ENCODE assay signal across 33 cellular contexts in the genomic region with DNA sequence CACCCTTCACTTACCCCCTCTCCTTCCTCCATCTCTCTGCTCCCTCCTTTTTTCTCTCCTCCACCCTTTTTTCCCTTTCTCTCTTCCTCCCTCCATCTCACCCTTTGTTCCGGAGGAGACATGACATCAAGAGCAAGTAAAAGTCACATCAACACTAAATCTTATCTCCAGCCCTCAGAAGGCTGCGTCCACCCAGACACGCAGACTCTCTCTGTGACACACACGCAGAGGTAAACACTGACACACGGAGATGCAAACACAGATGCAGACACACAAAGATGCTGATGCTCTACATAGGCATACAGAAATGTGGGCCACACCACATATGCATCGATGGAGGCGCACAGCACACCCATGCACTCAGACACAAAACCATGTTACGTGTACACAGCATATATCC. TPM values are rescaled to one million over a fixed set of nuclear protein-coding genes. Genes with fewer than 3 reads are reported as not detected.
"Had no signal": no experiment of that assay in that cellular context is flagged by ENCODE, and none has a peak within 500 bp of the region (broad histone marks: within the 10 kb centered on the region; RNA-seq: fewer than 3 reads in every experiment).

No MANE protein-coding gene starts in this region.

- H3K4me1 ChIP-seq: breast epithelium had no signal

- H3K27ac ChIP-seq: breast epithelium, PC-9, RWPE1, VCaP had no signal

- H3K9me3 ChIP-seq: breast epithelium had no signal

- H3K4me3 Mint-ChIP-seq: activated CD8-positive, alpha-beta T cell treated with anti-CD3 and anti-CD28 coated beads for 36 hours; activated naive CD8-positive, alpha-beta T cell treated with anti-CD3 and anti-CD28 coated beads for 36 hours; activated T-cell treated with anti-CD3 and anti-CD28 coated beads, Interleukin-2, amount 50 U/mL, for 72 hours; activated T-helper 17 cell treated with anti-CD3 and anti-CD28 coated beads, Interleukin-2, amount 50 U/mL, for 72 hours; T-cell had no signal

- H3K36me3 ChIP-seq: breast epithelium had no signal

- H2AFZ ChIP-seq: PC-9 had no signal

- H3K4me2 ChIP-seq: PC-9 had no signal

- DNase-seq: activated CD4-positive, alpha-beta T cell treated with anti-CD3 and anti-CD28 coated beads for 1 hour; activated CD4-positive, alpha-beta T cell treated with anti-CD3 and anti-CD28 coated beads for 48 hours; activated CD4-positive, CD25-positive, alpha-beta regulatory T cell; activated CD8-positive, alpha-beta T cell treated with anti-CD3 and anti-CD28 coated beads for 36 hours; activated effector memory CD4-positive, alpha-beta T cell treated with anti-CD3 and anti-CD28 coated beads, Interleukin-2, amount 50 U/mL, for 16 hours; activated naive CD4-positive, alpha-beta T cell; activated naive CD4-positive, alpha-beta T cell treated with anti-CD3 and anti-CD28 coated beads, Interleukin-2, amount 50 U/mL, for 16 hours; activated naive CD8-positive, alpha-beta T cell treated with anti-CD3 and anti-CD28 coated beads for 36 hours; activated T-cell treated with anti-CD3 and anti-CD28 coated beads, Interleukin-2, amount 50 U/mL, for 1 hour; activated T-cell treated with anti-CD3 and anti-CD28 coated beads, Interleukin-2, amount 50 U/mL, for 72 hours; amniotic stem cell; aorta; Karpas-422; NCI-H1105; NCI-H1417 treated with DMSO at 0.1 percent for 48 hours; NCI-H187 treated with DMSO at 0.1 percent for 48 hours; NCI-H2171; NCI-H510A; NCI-H526; NCI-H748 treated with DMSO at 0.1 percent for 48 hours; NK-92 treated with Interleukin-12 subunit alpha and Interleukin-12 subunit beta, amount 100 ng/mL, for 24 hours; PC-9; SIG-M5; T-cell; T-helper 2 cell; T-helper 9 cell had no signal

- ATAC-seq: activated CD8-positive, alpha-beta T cell treated with anti-CD3 and anti-CD28 coated beads for 36 hours; activated T-cell treated with anti-CD3 and anti-CD28 coated beads, Interleukin-2, amount 50 U/mL, for 72 hours; activated T-helper 17 cell treated with anti-CD3 and anti-CD28 coated beads, Interleukin-2, amount 50 U/mL, for 72 hours; Right ventricle myocardium inferior; T-cell had no signal

- H3K4me3 ChIP-seq: breast epithelium, PC-9 had no signal

- FAIRE-seq: RCC 7860 had no signal

- H3K36me3 Mint-ChIP-seq: activated naive CD8-positive, alpha-beta T cell treated with anti-CD3 and anti-CD28 coated beads for 36 hours; T-cell had no signal

- H3K9me3 Mint-ChIP-seq: activated CD8-positive, alpha-beta T cell treated with anti-CD3 and anti-CD28 coated beads for 36 hours; activated naive CD8-positive, alpha-beta T cell treated with anti-CD3 and anti-CD28 coated beads for 36 hours; activated T-cell treated with anti-CD3 and anti-CD28 coated beads, Interleukin-2, amount 50 U/mL, for 72 hours; activated T-helper 17 cell treated with anti-CD3 and anti-CD28 coated beads, Interleukin-2, amount 50 U/mL, for 72 hours; T-cell had no signal

- H3K27ac Mint-ChIP-seq: activated CD8-positive, alpha-beta T cell treated with anti-CD3 and anti-CD28 coated beads for 36 hours; activated naive CD8-positive, alpha-beta T cell treated with anti-CD3 and anti-CD28 coated beads for 36 hours; activated T-cell treated with anti-CD3 and anti-CD28 coated beads, Interleukin-2, amount 50 U/mL, for 72 hours; activated T-helper 17 cell treated with anti-CD3 and anti-CD28 coated beads, Interleukin-2, amount 50 U/mL, for 72 hours; T-cell had no signal

RNA-seq across cellular contexts. Expression of gene NRXN2, which starts 27.0 kb away (rescaled TPM):
- total RNA-seq: MCF 10A, PC-9 had no signal

RNA-seq across cellular contexts. Expression of gene RASGRP2, which starts 47.9 kb away (rescaled TPM):
- total RNA-seq: MCF 10A had no signal
